ENCODE assay signal across 2 cellular contexts in genomic region chr16:74641969-74642368, GRCh38.
TF ChIP-seq lines count a peak whose summit lies in the region.

No MANE protein-coding gene starts in this region.

TF ChIP-seq in HepG2, 621 proteins besides CTCF, POLR2A, EP300 and RAD21:
- TF ChIP-seq MAFK (conservative IDR thresholded peaks at IDR 0.05 in 1 of 2, IDR thresholded peaks at IDR 0.05 in 1 of 2; ENCODE audit: low read length in 2 of 2) (no peak), ZNF121 (CRISPR knock-in tag; IDR thresholded peaks at IDR 0.05) (peak; percentile 70)

TF ChIP-seq in K562, 482 proteins besides CTCF, POLR2A, EP300 and RAD21:
- no peak for TF ChIP-seq NR2F6 (CRISPR knock-in tag; IDR thresholded peaks at IDR 0.05)
- no peak for TF ChIP-seq HNRNPK (IDR thresholded peaks at IDR 0.05; ENCODE audit: low read depth, low read length, poor library complexity, severe bottlenecking)
- no peak for TF ChIP-seq RREB1 (CRISPR knock-in tag; IDR thresholded peaks at IDR 0.05)
- TF ChIP-seq SAFB (IDR thresholded peaks at IDR 0.05; ENCODE audit: borderline replicate concordance, low read depth, low read length): no peak
- no peak for TF ChIP-seq BCLAF1 (IDR thresholded peaks at IDR 0.05; ENCODE audit: borderline replicate concordance in 1 of 2, control insufficient read depth in 1 of 2, low read depth in 2 of 2, low read length in 1 of 2)
- TF ChIP-seq ATF1 (CRISPR knock-in tag; IDR thresholded peaks at IDR 0.05): no peak
- no peak for TF ChIP-seq ATF1 (tag; IDR thresholded peaks at IDR 0.05)
- TF ChIP-seq SUPT5H (IDR thresholded peaks at IDR 0.05): 0 out of 2 replicates have a peak, but pooled peaks have one; percentile 19
- TF ChIP-seq CEBPB (tag; IDR thresholded peaks at IDR 0.05): peak; percentile 50
- no peak for TF ChIP-seq MYNN (IDR thresholded peaks at IDR 0.05)
- TF ChIP-seq MYNN (CRISPR knock-in tag; IDR thresholded peaks at IDR 0.05): no peak
- TF ChIP-seq CTCFL (IDR thresholded peaks at IDR 0.05; ENCODE audit: borderline replicate concordance, insufficient read depth, low read depth, low read length, poor library complexity, severe bottlenecking): no peak
